Comparison of ENCODE assay signal across 1 cellular context in the genomic region with DNA sequence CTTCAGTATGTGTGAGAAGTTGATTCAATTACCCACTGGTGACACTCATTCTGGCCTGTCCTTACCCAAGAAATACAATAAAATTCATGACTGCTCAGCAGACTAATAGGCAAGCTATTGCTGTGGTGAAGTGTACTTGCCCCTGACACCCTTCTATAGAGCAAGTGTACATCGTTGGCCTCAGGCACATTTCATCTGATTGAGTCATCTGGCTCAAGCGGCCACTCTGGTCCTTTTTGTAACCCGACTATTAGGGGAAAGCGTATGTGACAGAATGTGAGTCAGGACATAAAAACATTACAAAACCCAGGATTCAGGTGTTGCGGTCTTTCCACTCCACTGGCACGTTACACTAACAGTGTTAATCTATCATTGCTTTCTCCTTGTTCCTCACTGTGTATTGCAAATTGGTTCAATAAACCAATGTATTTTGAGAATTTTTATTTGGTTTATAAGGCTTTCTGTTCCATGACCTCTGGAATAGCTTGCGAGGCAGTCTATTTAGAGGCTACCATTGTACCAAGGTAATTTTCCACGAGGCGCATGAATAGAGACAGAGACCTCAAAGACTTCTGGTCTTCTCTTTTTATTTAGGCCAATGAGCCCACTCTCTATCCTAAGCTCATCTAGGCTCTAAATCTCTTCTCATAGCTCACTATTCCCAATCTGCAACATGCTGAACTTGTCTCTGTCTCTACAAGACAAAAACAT.
TF ChIP-seq lines count a peak whose summit lies in the region.

No MANE protein-coding gene starts in this region.

TF ChIP-seq in K562, 482 proteins besides CTCF, POLR2A, EP300 and RAD21 (continued from another document):
- TF ChIP-seq, protein P1, sequence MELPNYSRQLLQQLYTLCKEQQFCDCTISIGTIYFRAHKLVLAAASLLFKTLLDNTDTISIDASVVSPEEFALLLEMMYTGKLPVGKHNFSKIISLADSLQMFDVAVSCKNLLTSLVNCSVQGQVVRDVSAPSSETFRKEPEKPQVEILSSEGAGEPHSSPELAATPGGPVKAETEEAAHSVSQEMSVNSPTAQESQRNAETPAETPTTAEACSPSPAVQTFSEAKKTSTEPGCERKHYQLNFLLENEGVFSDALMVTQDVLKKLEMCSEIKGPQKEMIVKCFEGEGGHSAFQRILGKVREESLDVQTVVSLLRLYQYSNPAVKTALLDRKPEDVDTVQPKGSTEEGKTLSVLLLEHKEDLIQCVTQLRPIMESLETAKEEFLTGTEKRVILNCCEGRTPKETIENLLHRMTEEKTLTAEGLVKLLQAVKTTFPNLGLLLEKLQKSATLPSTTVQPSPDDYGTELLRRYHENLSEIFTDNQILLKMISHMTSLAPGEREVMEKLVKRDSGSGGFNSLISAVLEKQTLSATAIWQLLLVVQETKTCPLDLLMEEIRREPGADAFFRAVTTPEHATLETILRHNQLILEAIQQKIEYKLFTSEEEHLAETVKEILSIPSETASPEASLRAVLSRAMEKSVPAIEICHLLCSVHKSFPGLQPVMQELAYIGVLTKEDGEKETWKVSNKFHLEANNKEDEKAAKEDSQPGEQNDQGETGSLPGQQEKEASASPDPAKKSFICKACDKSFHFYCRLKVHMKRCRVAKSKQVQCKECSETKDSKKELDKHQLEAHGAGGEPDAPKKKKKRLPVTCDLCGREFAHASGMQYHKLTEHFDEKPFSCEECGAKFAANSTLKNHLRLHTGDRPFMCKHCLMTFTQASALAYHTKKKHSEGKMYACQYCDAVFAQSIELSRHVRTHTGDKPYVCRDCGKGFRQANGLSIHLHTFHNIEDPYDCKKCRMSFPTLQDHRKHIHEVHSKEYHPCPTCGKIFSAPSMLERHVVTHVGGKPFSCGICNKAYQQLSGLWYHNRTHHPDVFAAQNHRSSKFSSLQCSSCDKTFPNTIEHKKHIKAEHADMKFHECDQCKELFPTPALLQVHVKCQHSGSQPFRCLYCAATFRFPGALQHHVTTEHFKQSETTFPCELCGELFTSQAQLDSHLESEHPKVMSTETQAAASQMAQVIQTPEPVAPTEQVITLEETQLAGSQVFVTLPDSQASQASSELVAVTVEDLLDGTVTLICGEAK (IDR thresholded peaks at IDR 0.05), result no peak
- TF ChIP-seq, protein P1 (CRISPR knock-in tag; IDR thresholded peaks at IDR 0.05), result no peak
- TF ChIP-seq JUN (IDR thresholded peaks at IDR 0.05; ENCODE audit: borderline replicate concordance, low read depth, low read length) (0 out of 2 replicates have a peak, but pooled peaks have one; percentile 21), JUN (CRISPR knock-in tag; IDR thresholded peaks at IDR 0.05; ENCODE audit: borderline replicate concordance) (no peak), CBX3 (IDR thresholded peaks at IDR 0.05; ENCODE audit: borderline replicate concordance in 1 of 2, low read length in 2 of 2) (no peak), TRIM24 (IDR thresholded peaks at IDR 0.05) (peak in 1 of 2 experiments; percentile 73; a peak in 1 of 4 replicates), MAZ (CRISPR knock-in tag; conservative IDR thresholded peaks at IDR 0.05 in 1 of 2, IDR thresholded peaks at IDR 0.05 in 1 of 2) (0 out of 4 replicates have a peak, but pooled peaks of 1 of the 2 experiments have one; percentile 21), NFRKB (IDR thresholded peaks at IDR 0.05; ENCODE audit: low read depth) (no peak), DMBX1 (CRISPR knock-in tag; IDR thresholded peaks at IDR 0.05; ENCODE audit: borderline replicate concordance) (0 out of 2 replicates have a peak, but pooled peaks have one; percentile 66), POLR3G (IDR thresholded peaks at IDR 0.05; ENCODE audit: extremely low read depth, insufficient read length, insufficient replicate concordance) (no peak), ZNF133 (CRISPR knock-in tag; IDR thresholded peaks at IDR 0.05) (no peak), CBFA2T2 (conservative IDR thresholded peaks at IDR 0.05) (no peak), CEBPG (CRISPR knock-in tag; IDR thresholded peaks at IDR 0.05) (0 out of 2 replicates have a peak, but pooled peaks have one; percentile 44), CEBPG (tag; conservative IDR thresholded peaks at IDR 0.05 in 1 of 2, IDR thresholded peaks at IDR 0.05 in 1 of 2) (peak in 1 of 2 experiments; percentile 67; a peak in 2 of 4 replicates), CXXC5 (CRISPR knock-in tag; IDR thresholded peaks at IDR 0.05) (peak; percentile 22; the same call in 1 of the 2 replicates)
- TF ChIP-seq, protein P2, sequence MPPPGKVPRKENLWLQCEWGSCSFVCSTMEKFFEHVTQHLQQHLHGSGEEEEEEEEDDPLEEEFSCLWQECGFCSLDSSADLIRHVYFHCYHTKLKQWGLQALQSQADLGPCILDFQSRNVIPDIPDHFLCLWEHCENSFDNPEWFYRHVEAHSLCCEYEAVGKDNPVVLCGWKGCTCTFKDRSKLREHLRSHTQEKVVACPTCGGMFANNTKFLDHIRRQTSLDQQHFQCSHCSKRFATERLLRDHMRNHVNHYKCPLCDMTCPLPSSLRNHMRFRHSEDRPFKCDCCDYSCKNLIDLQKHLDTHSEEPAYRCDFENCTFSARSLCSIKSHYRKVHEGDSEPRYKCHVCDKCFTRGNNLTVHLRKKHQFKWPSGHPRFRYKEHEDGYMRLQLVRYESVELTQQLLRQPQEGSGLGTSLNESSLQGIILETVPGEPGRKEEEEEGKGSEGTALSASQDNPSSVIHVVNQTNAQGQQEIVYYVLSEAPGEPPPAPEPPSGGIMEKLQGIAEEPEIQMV (tag; conservative IDR thresholded peaks at IDR 0.05; ENCODE audit: low read depth), result no peak
- TF ChIP-seq, protein P3, sequence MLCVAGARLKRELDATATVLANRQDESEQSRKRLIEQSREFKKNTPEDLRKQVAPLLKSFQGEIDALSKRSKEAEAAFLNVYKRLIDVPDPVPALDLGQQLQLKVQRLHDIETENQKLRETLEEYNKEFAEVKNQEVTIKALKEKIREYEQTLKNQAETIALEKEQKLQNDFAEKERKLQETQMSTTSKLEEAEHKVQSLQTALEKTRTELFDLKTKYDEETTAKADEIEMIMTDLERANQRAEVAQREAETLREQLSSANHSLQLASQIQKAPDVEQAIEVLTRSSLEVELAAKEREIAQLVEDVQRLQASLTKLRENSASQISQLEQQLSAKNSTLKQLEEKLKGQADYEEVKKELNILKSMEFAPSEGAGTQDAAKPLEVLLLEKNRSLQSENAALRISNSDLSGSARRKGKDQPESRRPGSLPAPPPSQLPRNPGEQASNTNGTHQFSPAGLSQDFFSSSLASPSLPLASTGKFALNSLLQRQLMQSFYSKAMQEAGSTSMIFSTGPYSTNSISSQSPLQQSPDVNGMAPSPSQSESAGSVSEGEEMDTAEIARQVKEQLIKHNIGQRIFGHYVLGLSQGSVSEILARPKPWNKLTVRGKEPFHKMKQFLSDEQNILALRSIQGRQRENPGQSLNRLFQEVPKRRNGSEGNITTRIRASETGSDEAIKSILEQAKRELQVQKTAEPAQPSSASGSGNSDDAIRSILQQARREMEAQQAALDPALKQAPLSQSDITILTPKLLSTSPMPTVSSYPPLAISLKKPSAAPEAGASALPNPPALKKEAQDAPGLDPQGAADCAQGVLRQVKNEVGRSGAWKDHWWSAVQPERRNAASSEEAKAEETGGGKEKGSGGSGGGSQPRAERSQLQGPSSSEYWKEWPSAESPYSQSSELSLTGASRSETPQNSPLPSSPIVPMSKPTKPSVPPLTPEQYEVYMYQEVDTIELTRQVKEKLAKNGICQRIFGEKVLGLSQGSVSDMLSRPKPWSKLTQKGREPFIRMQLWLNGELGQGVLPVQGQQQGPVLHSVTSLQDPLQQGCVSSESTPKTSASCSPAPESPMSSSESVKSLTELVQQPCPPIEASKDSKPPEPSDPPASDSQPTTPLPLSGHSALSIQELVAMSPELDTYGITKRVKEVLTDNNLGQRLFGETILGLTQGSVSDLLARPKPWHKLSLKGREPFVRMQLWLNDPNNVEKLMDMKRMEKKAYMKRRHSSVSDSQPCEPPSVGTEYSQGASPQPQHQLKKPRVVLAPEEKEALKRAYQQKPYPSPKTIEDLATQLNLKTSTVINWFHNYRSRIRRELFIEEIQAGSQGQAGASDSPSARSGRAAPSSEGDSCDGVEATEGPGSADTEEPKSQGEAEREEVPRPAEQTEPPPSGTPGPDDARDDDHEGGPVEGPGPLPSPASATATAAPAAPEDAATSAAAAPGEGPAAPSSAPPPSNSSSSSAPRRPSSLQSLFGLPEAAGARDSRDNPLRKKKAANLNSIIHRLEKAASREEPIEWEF (CRISPR knock-in tag; IDR thresholded peaks at IDR 0.05), result no peak
- TF ChIP-seq, protein P4, sequence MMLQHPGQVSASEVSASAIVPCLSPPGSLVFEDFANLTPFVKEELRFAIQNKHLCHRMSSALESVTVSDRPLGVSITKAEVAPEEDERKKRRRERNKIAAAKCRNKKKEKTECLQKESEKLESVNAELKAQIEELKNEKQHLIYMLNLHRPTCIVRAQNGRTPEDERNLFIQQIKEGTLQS (IDR thresholded peaks at IDR 0.05), result peak; percentile 56; the same call in 1 of the 2 replicates
- TF ChIP-seq, protein P4 (CRISPR knock-in tag; conservative IDR thresholded peaks at IDR 0.05), result no peak
- TF ChIP-seq, protein P5, sequence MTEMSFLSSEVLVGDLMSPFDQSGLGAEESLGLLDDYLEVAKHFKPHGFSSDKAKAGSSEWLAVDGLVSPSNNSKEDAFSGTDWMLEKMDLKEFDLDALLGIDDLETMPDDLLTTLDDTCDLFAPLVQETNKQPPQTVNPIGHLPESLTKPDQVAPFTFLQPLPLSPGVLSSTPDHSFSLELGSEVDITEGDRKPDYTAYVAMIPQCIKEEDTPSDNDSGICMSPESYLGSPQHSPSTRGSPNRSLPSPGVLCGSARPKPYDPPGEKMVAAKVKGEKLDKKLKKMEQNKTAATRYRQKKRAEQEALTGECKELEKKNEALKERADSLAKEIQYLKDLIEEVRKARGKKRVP (CRISPR knock-in tag; IDR thresholded peaks at IDR 0.05), result peak; percentile 65
- TF ChIP-seq, protein P6, sequence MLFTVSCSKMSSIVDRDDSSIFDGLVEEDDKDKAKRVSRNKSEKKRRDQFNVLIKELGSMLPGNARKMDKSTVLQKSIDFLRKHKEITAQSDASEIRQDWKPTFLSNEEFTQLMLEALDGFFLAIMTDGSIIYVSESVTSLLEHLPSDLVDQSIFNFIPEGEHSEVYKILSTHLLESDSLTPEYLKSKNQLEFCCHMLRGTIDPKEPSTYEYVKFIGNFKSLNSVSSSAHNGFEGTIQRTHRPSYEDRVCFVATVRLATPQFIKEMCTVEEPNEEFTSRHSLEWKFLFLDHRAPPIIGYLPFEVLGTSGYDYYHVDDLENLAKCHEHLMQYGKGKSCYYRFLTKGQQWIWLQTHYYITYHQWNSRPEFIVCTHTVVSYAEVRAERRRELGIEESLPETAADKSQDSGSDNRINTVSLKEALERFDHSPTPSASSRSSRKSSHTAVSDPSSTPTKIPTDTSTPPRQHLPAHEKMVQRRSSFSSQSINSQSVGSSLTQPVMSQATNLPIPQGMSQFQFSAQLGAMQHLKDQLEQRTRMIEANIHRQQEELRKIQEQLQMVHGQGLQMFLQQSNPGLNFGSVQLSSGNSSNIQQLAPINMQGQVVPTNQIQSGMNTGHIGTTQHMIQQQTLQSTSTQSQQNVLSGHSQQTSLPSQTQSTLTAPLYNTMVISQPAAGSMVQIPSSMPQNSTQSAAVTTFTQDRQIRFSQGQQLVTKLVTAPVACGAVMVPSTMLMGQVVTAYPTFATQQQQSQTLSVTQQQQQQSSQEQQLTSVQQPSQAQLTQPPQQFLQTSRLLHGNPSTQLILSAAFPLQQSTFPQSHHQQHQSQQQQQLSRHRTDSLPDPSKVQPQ (CRISPR knock-in tag; IDR thresholded peaks at IDR 0.05; ENCODE audit: borderline replicate concordance), result no peak
